ENCODE assay signal across 8 cellular contexts in the genomic region with DNA sequence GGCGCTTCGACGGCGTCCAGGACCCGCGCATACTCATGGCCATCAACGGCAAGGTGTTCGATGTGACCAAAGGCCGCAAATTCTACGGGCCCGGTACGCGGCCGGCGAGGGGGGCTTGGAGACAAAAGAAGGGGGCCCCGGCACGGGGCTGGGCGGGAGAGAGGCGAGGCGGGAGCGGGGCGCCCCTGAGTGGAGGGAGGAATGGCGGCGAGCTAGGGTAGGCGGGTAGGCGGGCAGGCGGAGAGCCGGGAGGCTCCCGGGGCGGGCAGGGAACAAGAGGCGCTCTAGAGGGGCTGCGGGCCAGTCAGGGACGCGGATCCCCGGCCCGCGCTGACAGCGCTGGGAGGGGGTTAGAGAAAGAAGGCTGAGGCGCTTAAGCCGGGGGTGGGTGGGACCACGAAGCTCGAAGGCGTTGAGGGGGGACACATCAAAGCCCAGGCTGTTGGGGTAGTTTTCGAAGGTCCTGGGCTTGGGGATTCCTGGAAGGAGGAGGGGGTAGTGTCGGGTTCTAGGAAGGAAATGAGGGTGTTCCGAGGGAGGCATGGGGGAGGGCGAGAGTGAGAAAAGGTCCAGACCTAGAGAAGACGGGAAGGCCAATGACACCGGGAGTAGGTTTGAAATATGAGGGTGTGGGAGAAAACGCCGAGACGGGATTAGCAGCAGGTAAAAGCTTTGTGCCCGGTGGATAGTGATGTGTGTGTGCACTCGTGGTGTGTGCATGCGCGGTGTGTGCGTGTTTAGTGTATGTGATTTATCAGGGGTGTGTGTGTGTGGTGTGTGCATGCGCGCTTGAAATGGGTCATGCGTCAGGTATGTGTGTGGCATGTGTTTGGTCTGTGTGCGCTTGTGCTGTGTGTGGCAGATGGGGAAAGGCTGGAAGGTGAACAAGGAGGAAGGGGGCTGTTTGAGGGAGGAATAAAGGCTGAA. TPM values are rescaled to one million over a fixed set of nuclear protein-coding genes. Genes with fewer than 3 reads are reported as not detected.
DNase-seq lines count a peak whose midpoint lies in the region; ATAC-seq and TF ChIP-seq lines count a peak whose summit lies in the region.

No MANE protein-coding gene starts in this region.

- peak overlapping the region; percentile 97 for H3K4me3 Mint-ChIP-seq in activated naive CD8-positive, alpha-beta T cell treated with anti-CD3 and anti-CD28 coated beads, Interleukin-2, amount 50 U/mL, for 24 hours

- no peaks in the 10 kb centered on the region for H3K9me3 Mint-ChIP-seq in activated naive CD8-positive, alpha-beta T cell treated with anti-CD3 and anti-CD28 coated beads, Interleukin-2, amount 50 U/mL, for 24 hours

- TF ChIP-seq POLR2A in prostate gland (IDR thresholded peaks at IDR 0.05) = no peak

- peaks cover 12% of the 10 kb centered on the region for H3K36me3 Mint-ChIP-seq in activated naive CD8-positive, alpha-beta T cell treated with anti-CD3 and anti-CD28 coated beads, Interleukin-2, amount 50 U/mL, for 24 hours (ENCODE audit: low read depth)

- ATAC-seq in HG03095 (IDR thresholded peaks at IDR 0.05; ENCODE audit: unreplicated experiment) = peak; percentile 14
- ATAC-seq in activated naive CD8-positive, alpha-beta T cell treated with anti-CD3 and anti-CD28 coated beads, Interleukin-2, amount 50 U/mL, for 24 hours = peak; percentile 35

- H3K4me3 ChIP-seq in left ventricle myocardium inferior (peak overlapping the region; percentile 85), prostate gland (peak overlapping the region; percentile 59 to 69)

- WGBS in prostate gland = under 1% methylated on average over 61 of the region's 61 CpGs

- peaks cover 49% of the 10 kb centered on the region for H3K4me1 Mint-ChIP-seq in activated naive CD8-positive, alpha-beta T cell treated with anti-CD3 and anti-CD28 coated beads, Interleukin-2, amount 50 U/mL, for 24 hours

- H3K36me3 ChIP-seq in left ventricle myocardium inferior (no peaks in the 10 kb centered on the region), prostate gland (no peaks in the 10 kb centered on the region)

- H3K27me3 Mint-ChIP-seq in activated naive CD8-positive, alpha-beta T cell treated with anti-CD3 and anti-CD28 coated beads, Interleukin-2, amount 50 U/mL, for 24 hours = peaks cover 10% of the 10 kb centered on the region

- DNase-seq in NCI-H510A treated with DMSO at 0.1 percent for 48 hours (lab: John Stamatoyannopoulos, UW) (peak; percentile 10), NCI-H510A (lab: John Stamatoyannopoulos, UW) (no peak), RPMI8226 (peak; percentile 16), left ventricle myocardium inferior (peak; percentile 20), prostate gland (ENCODE audit: low spot score) (peak; percentile 18), SKM-1 (lab: John Stamatoyannopoulos, UW; ENCODE audit: unreplicated experiment) (no peak)
- DNase-seq in activated naive CD8-positive, alpha-beta T cell treated with anti-CD3 and anti-CD28 coated beads, Interleukin-2, amount 50 U/mL, for 24 hours = peak; percentile 9

- H3K27ac Mint-ChIP-seq in activated naive CD8-positive, alpha-beta T cell treated with anti-CD3 and anti-CD28 coated beads, Interleukin-2, amount 50 U/mL, for 24 hours = peak overlapping the region; percentile 84

- intact Hi-C loops in left ventricle myocardium inferior (cut with micrococcal nuclease) (no loop called here), prostate gland (cut with DNase I) (loop anchor here (10.0 kb wide), 1 partner anchor 168 kb away; no protein-coding TSS in a partner anchor)

- H3K27ac ChIP-seq in left ventricle myocardium inferior (replicated peaks) (peak overlapping the region; percentile 85), prostate gland (peak overlapping the region; percentile 79 to 84)

- peaks cover 13% of the 10 kb centered on the region for H3K4me1 ChIP-seq in left ventricle myocardium inferior
- H3K4me1 ChIP-seq in prostate gland (replicated peaks) = no peaks in the 10 kb centered on the region

- no peak for TF ChIP-seq CTCF in left ventricle myocardium inferior (IDR thresholded peaks at IDR 0.05; ENCODE audit: borderline replicate concordance)
- TF ChIP-seq CTCF in prostate gland (IDR thresholded peaks at IDR 0.05) = no peak

- H3K27me3 ChIP-seq in left ventricle myocardium inferior (ENCODE audit: low read depth) = no peaks in the 10 kb centered on the region
- no peaks in the 10 kb centered on the region for H3K27me3 ChIP-seq in prostate gland (replicated peaks; ENCODE audit: insufficient read depth)

- H3K9me3 ChIP-seq in left ventricle myocardium inferior (replicated peaks) = no peaks in the 10 kb centered on the region
- H3K9me3 ChIP-seq in prostate gland = no peaks in the 10 kb centered on the region

RNA-seq across cellular contexts. Expression of gene PGRMC1, which starts 0.8 kb away (rescaled TPM):
- total RNA-seq in left ventricle myocardium inferior (16.1 TPM), prostate gland (100 to 1,000 TPM; 156 to 171 TPM)

Comparison
In these comparisons a context has a peak if more than half of its experiments do, and no peak if none do; other contexts are left out.
1. DNase-seq: peak in NCI-H510A treated with DMSO at 0.1 percent for 48 hours (single experiment), RPMI8226 (single experiment), activated naive CD8-positive, alpha-beta T cell treated with anti-CD3 and anti-CD28 coated beads, Interleukin-2, amount 50 U/mL, for 24 hours (single experiment), left ventricle myocardium inferior (single experiment) and prostate gland (single experiment); none in NCI-H510A (single experiment) and SKM-1 (single experiment).